In genomic region chr17:58582718-58583117, GRCh38 we compare ENCODE assay signal across 5 cellular contexts.
A peak's percentile ranks its signal among the peaks of the same experiment; 100 is the strongest.
DNase-seq lines count a peak whose midpoint lies in the region; ATAC-seq, FAIRE-seq and TF ChIP-seq lines count a peak whose summit lies in the region.
"Not testable (repeated sequence)": the region's sequence is repeated elsewhere in the genome, so short reads cannot be mapped to it uniquely, and the experiment has no call there.

No MANE protein-coding gene starts in this region.

- not testable (repeated sequence) for H3K79me2 ChIP-seq in K562 (ENCODE audit: control insufficient read depth, insufficient read depth, low read length); HepG2 (ENCODE audit: insufficient read depth, low read length)

- BruUV-seq in IMR-90 (replicated peaks; lab: Mats Ljungman, UMichigan); K562 (replicated peaks; lab: Mats Ljungman, UMichigan); HepG2 (replicated peaks; lab: Mats Ljungman, UMichigan): not testable (repeated sequence)

- CTCF ChIA-PET in IMR-90 (lab: Yijun Ruan, JAX); K562 (lab: Yijun Ruan, JAX; ENCODE audit: low intra/inter-chr PET ratio); HepG2 (lab: Yijun Ruan, JAX; ENCODE audit: low intra/inter-chr PET ratio, low total read pairs): not testable (repeated sequence)

- H3K14ac ChIP-seq in IMR-90 (replicated peaks; ENCODE audit: low read depth, low read length): not testable (repeated sequence)

- not testable (repeated sequence) for H2AFZ ChIP-seq in IMR-90 (replicated peaks; ENCODE audit: low read length, poor library complexity); K562 (ENCODE audit: low read depth, low read length); HepG2 (ENCODE audit: low read length)

- not testable (repeated sequence) for H3K18ac ChIP-seq in IMR-90 (ENCODE audit: low read depth, low read length)

- TF ChIP-seq EP300 in K562 (IDR thresholded peaks at IDR 0.05; ENCODE audit: low read length); HepG2 (IDR thresholded peaks at IDR 0.05; ENCODE audit: low read depth in 2 of 2, low read length in 2 of 2); HepG2 (CRISPR knock-in tag; IDR thresholded peaks at IDR 0.05; ENCODE audit: borderline replicate concordance): not testable (repeated sequence)

- not testable (repeated sequence) for H3K36me3 ChIP-seq in IMR-90 (ENCODE audit: control insufficient read depth, insufficient read depth, low read length); K562 (ENCODE audit: control insufficient read depth, insufficient read depth, low read length); HepG2 (replicated peaks in 1 of 2; ENCODE audit: control insufficient read depth in 1 of 2, insufficient read depth in 2 of 2, low read length in 2 of 2)

- in situ Hi-C loops in IMR-90 (cut with MboI; ENCODE audit: low sequenced_read_pairs): loop anchor here (10.0 kb wide), 1 partner anchor 422 kb away; no protein-coding TSS in a partner anchor
- in situ Hi-C loops in K562 (cut with MboI): loop anchor here (10.0 kb wide), 1 partner anchor 422 kb away; no protein-coding TSS in a partner anchor
- in situ Hi-C loops in HepG2 (cut with HindIII; ENCODE audit: extremely low pct_ligation_motif_present, low pct_unique_long_range_greater_than_20kb): not testable (repeated sequence)

- H2BK5ac ChIP-seq in IMR-90 (ENCODE audit: low read depth, low read length, poor library complexity, severe bottlenecking): not testable (repeated sequence)

- H2AK9ac ChIP-seq in IMR-90 (replicated peaks; ENCODE audit: low read depth, low read length, poor library complexity): not testable (repeated sequence)

- not testable (repeated sequence) for H3K4me3 ChIP-seq in IMR-90 (ENCODE audit: insufficient read depth, low read depth, low read length); K562; HepG2 (replicated peaks in 1 of 3; ENCODE audit: insufficient read depth in 1 of 3, low read depth in 2 of 3, low read length in 3 of 3)

- not testable (repeated sequence) for H4K5ac ChIP-seq in IMR-90 (ENCODE audit: low read depth, low read length)

- not testable (repeated sequence) for TF ChIP-seq POLR2A in IMR-90 (IDR thresholded peaks at IDR 0.05; ENCODE audit: low read depth, low read length); K562 (conservative IDR thresholded peaks at IDR 0.05); HepG2 (IDR thresholded peaks at IDR 0.05; ENCODE audit: insufficient read depth in 1 of 2, low read depth in 2 of 2, low read length in 2 of 2)

- not testable (repeated sequence) for H3K4me2 ChIP-seq in IMR-90 (ENCODE audit: low read depth, low read length); K562 (ENCODE audit: insufficient read depth, low read length); HepG2 (ENCODE audit: low read depth, low read length)

- H2BK120ac ChIP-seq in IMR-90 (ENCODE audit: low read depth, low read length): not testable (repeated sequence)

- not testable (repeated sequence) for H4K91ac ChIP-seq in IMR-90 (ENCODE audit: insufficient read depth, low read depth, low read length)

- not testable (repeated sequence) for H3K9me3 ChIP-seq in IMR-90 (ENCODE audit: control insufficient read depth, insufficient read depth, low read length); K562 (replicated peaks; ENCODE audit: control insufficient read depth, insufficient read depth, low read depth, low read length); HepG2 (ENCODE audit: low read length)

- 94% methylated on average over 3 of the region's 7 CpGs; no CpG with 5 or more reads in 1 of the 2 experiments for WGBS in IMR-90 (ENCODE audit: extremely low coverage in 2 of 2, insufficient read length in 1 of 2), 2 experiments
- 33% methylated on average over 6 of the region's 7 CpGs for WGBS in K562 (ENCODE audit: insufficient coverage, low coverage, missing lambda C conversion rate)
- 20% methylated on average over 7 of the region's 7 CpGs for WGBS in HepG2 (ENCODE audit: low lambda C conversion rate)

- H3K56ac ChIP-seq in IMR-90 (ENCODE audit: extremely low read depth, insufficient read depth, low read length): not testable (repeated sequence)

- H3K27ac ChIP-seq in IMR-90 (ENCODE audit: insufficient read depth, low read length); K562 (ENCODE audit: extremely low read depth, low read depth, low read length); HepG2 (ENCODE audit: extremely low read length, insufficient read depth, low read length): not testable (repeated sequence)
- peak overlapping the region; percentile 38 for H3K27ac ChIP-seq in epithelial cell of prostate

- H3K79me1 ChIP-seq in IMR-90 (ENCODE audit: low read depth in 1 of 2, low read length in 2 of 2): not testable (repeated sequence)

- intact Hi-C loops in IMR-90 (cut with micrococcal nuclease); HepG2 (cut with micrococcal nuclease; ENCODE audit: unreplicated experiment): not testable (repeated sequence)
- intact Hi-C loops in K562 (cut with micrococcal nuclease): loop anchor here (10.0 kb wide), 1 partner anchor 92 kb away; no protein-coding TSS in a partner anchor

- H3K4ac ChIP-seq in IMR-90 (ENCODE audit: low read depth, low read length): not testable (repeated sequence)

- not testable (repeated sequence) for TF ChIP-seq CTCF in IMR-90 (conservative IDR thresholded peaks at IDR 0.05; ENCODE audit: low read depth, low read length); K562 (IDR thresholded peaks at IDR 0.05 in 2 of 3, conservative IDR thresholded peaks at IDR 0.05 in 1 of 3; ENCODE audit: insufficient read depth in 2 of 3, low read depth in 1 of 3, low read length in 3 of 3); HepG2 (CRISPR knock-in tag; IDR thresholded peaks at IDR 0.05)

- dilution Hi-C loops in IMR-90 (cut with HindIII; ENCODE audit: low sequenced_read_pairs, unreplicated experiment): not testable (repeated sequence)

- DNase-seq in IMR-90; K562 (ENCODE audit: extremely low read depth in 1 of 4, low spot score in 3 of 4); epithelial cell of prostate (ENCODE audit: low read depth, low spot score); HepG2 (ENCODE audit: low spot score): not testable (repeated sequence)
- peak; percentile 28 for DNase-seq in MV-4-11 (lab: John Stamatoyannopoulos, UW)

- FAIRE-seq in K562 (lab: Jason Lieb, UNC); HepG2 (lab: Jason Lieb, UNC): not testable (repeated sequence)

- TF ChIP-seq RAD21 in IMR-90 (IDR thresholded peaks at IDR 0.05; ENCODE audit: low read length); K562 (CRISPR knock-in tag; conservative IDR thresholded peaks at IDR 0.05 in 1 of 2, IDR thresholded peaks at IDR 0.05 in 1 of 2); HepG2 (CRISPR knock-in tag; IDR thresholded peaks at IDR 0.05): not testable (repeated sequence)

- not testable (repeated sequence) for H3K23ac ChIP-seq in IMR-90 (ENCODE audit: low read depth, low read length)

- H4K8ac ChIP-seq in IMR-90 (ENCODE audit: low read depth in 2 of 2, low read length in 2 of 2): not testable (repeated sequence)

- not testable (repeated sequence) for H2AK5ac ChIP-seq in IMR-90 (ENCODE audit: low read depth, low read length)

- not testable (repeated sequence) for ATAC-seq in IMR-90 (ENCODE audit: low read depth); K562; HepG2

- not testable (repeated sequence) for H2BK20ac ChIP-seq in IMR-90 (ENCODE audit: low read depth, low read length)

- H3K9ac ChIP-seq in IMR-90 (ENCODE audit: low read depth, low read length); K562 (ENCODE audit: insufficient read depth in 1 of 2, low read depth in 2 of 2, low read length in 2 of 2); HepG2 (ENCODE audit: insufficient read depth, low read depth, low read length): not testable (repeated sequence)

- H3K9me1 ChIP-seq in IMR-90 (ENCODE audit: insufficient read depth, low read length); K562 (ENCODE audit: control insufficient read depth, insufficient read depth, low read length): not testable (repeated sequence)

- not testable (repeated sequence) for H4K20me1 ChIP-seq in IMR-90 (ENCODE audit: insufficient read depth, low read length); K562 (replicated peaks; ENCODE audit: control insufficient read depth, insufficient read depth, low read length); HepG2 (ENCODE audit: insufficient read depth, low read length)

- POLR2A ChIA-PET in IMR-90 (lab: Charles Lee; ENCODE audit: unreplicated experiment): not testable (repeated sequence)
- POLR2A ChIA-PET in K562 (lab: Yijun Ruan, JAX) (interaction anchor here (2.4 kb wide), 1 partner anchor 49 kb away, joined by 12 read pairs; no protein-coding TSS in a partner anchor), HepG2 (lab: Yijun Ruan, JAX) (interaction anchor here (1.8 kb wide), 1 partner anchor 49 kb away, joined by 8 read pairs; no protein-coding TSS in a partner anchor)

- peaks cover 21% of the 10 kb centered on the region for H3K27me3 ChIP-seq in IMR-90 (ENCODE audit: control insufficient read depth, insufficient read depth, low read length)
- peaks cover 5 to 11% of the 10 kb centered on the region in 2 experiments; a peak in 3 of 5 replicates for H3K27me3 ChIP-seq in K562 (ENCODE audit: control insufficient read depth in 2 of 2, insufficient read depth in 2 of 2, low read length in 2 of 2)
- H3K27me3 ChIP-seq in HepG2 (ENCODE audit: control insufficient read depth in 1 of 2, insufficient read depth in 2 of 2, low read length in 2 of 2): not testable (repeated sequence)

- H3K4me1 ChIP-seq in IMR-90 (ENCODE audit: control insufficient read depth, insufficient read depth, low read length); K562 (replicated peaks in 1 of 2; ENCODE audit: control insufficient read depth in 2 of 2, insufficient read depth in 2 of 2, low read length in 2 of 2); HepG2 (ENCODE audit: insufficient read depth, low read length): not testable (repeated sequence)

- not testable (repeated sequence) for H2BK15ac ChIP-seq in IMR-90 (ENCODE audit: low read depth, low read length)

TF ChIP-seq in IMR-90, 13 proteins besides CTCF, POLR2A, EP300 and RAD21:
- peak; percentile 60 for TF ChIP-seq CEBPB (IDR thresholded peaks at IDR 0.05; ENCODE audit: low read depth, low read length)

TF ChIP-seq in K562, 482 proteins besides CTCF, POLR2A, EP300 and RAD21 (continues in another document):
- TF ChIP-seq CEBPB (tag; IDR thresholded peaks at IDR 0.05): peak; percentile 83
